In the genomic region with DNA sequence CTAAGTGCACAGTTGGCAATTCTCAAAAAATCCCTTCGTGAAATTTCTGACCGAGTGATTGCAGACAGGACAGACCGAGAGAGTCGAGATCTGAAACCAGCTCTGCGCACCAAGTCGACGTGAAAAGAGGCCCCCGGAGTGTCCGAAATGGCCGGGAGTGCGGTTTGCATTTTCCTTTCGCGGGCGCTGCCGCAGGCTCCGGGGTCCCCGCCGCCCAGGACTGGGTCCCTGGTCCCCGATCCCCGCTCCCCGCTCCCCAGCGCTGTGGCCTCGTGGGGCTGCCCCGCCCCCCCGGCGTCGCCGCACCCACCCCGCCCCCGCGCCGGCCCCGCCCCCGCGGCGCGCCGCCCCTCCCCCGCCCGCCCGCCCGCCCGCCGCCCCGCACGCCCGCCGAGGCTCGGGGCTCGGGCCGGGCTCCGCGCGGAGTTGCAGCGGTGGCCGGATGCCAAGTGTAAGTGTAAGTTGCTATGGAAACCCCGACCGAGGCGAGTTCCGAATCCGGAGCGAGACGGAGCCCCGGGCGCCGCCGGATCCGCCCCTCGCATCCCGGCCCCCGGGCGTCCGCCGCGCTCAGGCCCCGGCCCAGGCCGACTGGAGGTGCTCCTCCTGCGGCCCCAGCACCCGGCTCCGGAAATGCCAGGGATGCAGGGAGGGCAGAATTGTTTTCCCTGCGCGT, we compare ENCODE assay signal across 8 cellular contexts. TPM values are rescaled to one million over a fixed set of nuclear protein-coding genes. Genes with fewer than 3 reads are reported as not detected.
DNase-seq lines count a peak whose midpoint lies in the region; ATAC-seq and TF ChIP-seq lines count a peak whose summit lies in the region.

No MANE protein-coding gene starts in this region.

- no peaks in the 10 kb centered on the region for H3K9me3 ChIP-seq in BLaER1 treated with 17β-estradiol and CSF1 and Interleukin-3, amounts not matched to agents 10 nM and 100 nM (replicated peaks in 1 of 11)
- H3K9me3 ChIP-seq in OCI-LY7 (ENCODE audit: low read length) = no peaks in the 10 kb centered on the region
- no peaks in the 10 kb centered on the region for H3K9me3 ChIP-seq in testis

- H4K20me1 ChIP-seq in BLaER1 treated with 17β-estradiol and CSF1 and Interleukin-3, amounts not matched to agents 10 nM and 100 nM = peaks cover 0 to 51% (median 34%) of the 10 kb centered on the region in 11 experiments; a peak in 18 of 22 replicates
- H4K20me1 ChIP-seq in OCI-LY7 (ENCODE audit: insufficient read depth, low read length) = peaks cover 30% of the 10 kb centered on the region

- intact Hi-C loops in OCI-LY7 (cut with micrococcal nuclease; ENCODE audit: unreplicated experiment) (no loop called here), testis (cut with DNase I; ENCODE audit: low total_unique reads) (no loop called here)

- WGBS in testis, 2 donors = 0 to 1% methylated on average over 9 to 62 of the region's 82 CpGs

- H3K4me2 ChIP-seq in BLaER1 treated with 17β-estradiol and CSF1 and Interleukin-3, amounts not matched to agents 10 nM and 100 nM = peak overlapping the region; percentile 70 to 89 (median 81)
- peak overlapping the region; percentile 98 for H3K4me2 ChIP-seq in OCI-LY7 (ENCODE audit: low read length)

- CTCF ChIA-PET in OCI-LY7 (lab: Charles Lee; ENCODE audit: unreplicated experiment) = no interaction called here

- TF ChIP-seq CTCF in OCI-LY7 (conservative IDR thresholded peaks at IDR 0.05; ENCODE audit: low read length) = no peak
- TF ChIP-seq CTCF in testis (IDR thresholded peaks at IDR 0.05) = no peak

- BruUV-seq in OCI-LY7 (replicated peaks; lab: Mats Ljungman, UMichigan) = no TSS peak

- POLR2A ChIA-PET in OCI-LY7 (lab: Charles Lee) = interaction anchor here (0.6 to 1.3 kb wide), 2 partner anchors 18 to 53 kb away, joined by 3 read pairs; no protein-coding TSS in a partner anchor

- no peaks in the 10 kb centered on the region for H3K9me2 ChIP-seq in OCI-LY7 (ENCODE audit: insufficient read depth, low read length)

- TF ChIP-seq POLR2A in GM19099 (IDR thresholded peaks at IDR 0.05; ENCODE audit: extremely low read depth, insufficient read length, low read depth) (peak; percentile 23), testis (IDR thresholded peaks at IDR 0.05) (no peak)

- H3K27me3 ChIP-seq in BLaER1 treated with 17β-estradiol and CSF1 and Interleukin-3, amounts not matched to agents 10 nM and 100 nM = peaks cover 90 to 98% (median 95%) of the 10 kb centered on the region in 11 experiments
- no peaks in the 10 kb centered on the region for H3K27me3 ChIP-seq in testis

- DNase-seq in OCI-LY7 (ENCODE audit: low spot score) = peak; percentile 37
- peak; percentile 65 for DNase-seq in activated T-helper 1 cell treated with Interleukin-2 at 50 U/mL for 16 hours (ENCODE audit: low read depth)
- DNase-seq in mucosa of gallbladder (ENCODE audit: low spot score) = peak; percentile 68
- peak; percentile 76 for DNase-seq in testis

- peak; percentile 59 for ATAC-seq in HG03175 (IDR thresholded peaks at IDR 0.05; ENCODE audit: unreplicated experiment)
- ATAC-seq in esophagus mucosa = peak; percentile 40

- H2AFZ ChIP-seq in OCI-LY7 (ENCODE audit: low read length) = no peak overlapping the region

- peaks cover 0 to 23% (median 0%) of the 10 kb centered on the region in 10 experiments; a peak in 8 of 20 replicates for H3K4me1 ChIP-seq in BLaER1 treated with 17β-estradiol and CSF1 and Interleukin-3, amounts not matched to agents 10 nM and 100 nM
- H3K4me1 ChIP-seq in OCI-LY7 (ENCODE audit: insufficient read depth, low read length, poor library complexity, severe bottlenecking) = peaks cover 8% of the 10 kb centered on the region
- H3K4me1 ChIP-seq in testis = peaks cover 25% of the 10 kb centered on the region

- H3K36me3 ChIP-seq in BLaER1 treated with 17β-estradiol and CSF1 and Interleukin-3, amounts not matched to agents 10 nM and 100 nM = peaks cover 0 to 31% (median 6%) of the 10 kb centered on the region in 11 experiments; a peak in 9 of 22 replicates
- H3K36me3 ChIP-seq in OCI-LY7 (ENCODE audit: insufficient read depth, low read length) (peaks cover 6% of the 10 kb centered on the region), testis (ENCODE audit: low read depth, missing control alignments) (no peaks in the 10 kb centered on the region)

- no peaks in the 10 kb centered on the region for H3K79me2 ChIP-seq in OCI-LY7 (ENCODE audit: insufficient read depth, low read depth, low read length)

- peak overlapping the region; percentile 64 to 79 (median 76) for H3K4me3 ChIP-seq in BLaER1 treated with 17β-estradiol and CSF1 and Interleukin-3, amounts not matched to agents 10 nM and 100 nM
- peak overlapping the region; percentile 61 for H3K4me3 ChIP-seq in OCI-LY7 (ENCODE audit: low read depth, low read length, poor library complexity, severe bottlenecking)
- H3K4me3 ChIP-seq in testis = peak overlapping the region; percentile 62 to 72

- H3K27ac ChIP-seq in BLaER1 treated with 17β-estradiol and CSF1 and Interleukin-3, amounts not matched to agents 10 nM and 100 nM = peak overlapping the region in 10 of 11 experiments; percentile 54 to 98 (median 95); a peak in 21 of 22 replicates
- H3K27ac ChIP-seq in OCI-LY7 (ENCODE audit: low read depth, low read length, poor library complexity, severe bottlenecking) (no peak overlapping the region), testis (peak overlapping the region; percentile 66 to 79)

- H3K9ac ChIP-seq in BLaER1 treated with 17β-estradiol and CSF1 and Interleukin-3, amounts not matched to agents 10 nM and 100 nM = peak overlapping the region; percentile 67 to 95 (median 92); a peak in 21 of 22 replicates

RNA-seq across cellular contexts. Expression of gene BMI1, which starts 4.5 kb away (rescaled TPM):
- total RNA-seq in OCI-LY7 (2014; rRNA removed; shearing (Covaris generic)) = 5.7 and 7.4 TPM in 2 replicates
- total RNA-seq in OCI-LY7 (2022) (17.8 and 19.4 TPM in 2 replicates), esophagus mucosa (13.0 TPM), mucosa of gallbladder (48.5 TPM), testis (100 to 1,000 TPM; 111 to 120 TPM)
- polyA plus RNA-seq in testis (ENCODE audit: insufficient read depth, low read depth, low replicate concordance) = 56.3 TPM

RNA-seq across cellular contexts. Expression of gene COMMD3, which starts 9.2 kb away (rescaled TPM):
- 24.6 and 30.1 TPM in 2 replicates for total RNA-seq in OCI-LY7 (2014; rRNA removed; shearing (Covaris generic))
- total RNA-seq in OCI-LY7 (2022) (50.8 and 53.0 TPM in 2 replicates), esophagus mucosa (36.5 TPM), mucosa of gallbladder (42.7 TPM), testis (10 to 100 TPM; 40.6 to 42.5 TPM)
- polyA plus RNA-seq in testis (ENCODE audit: insufficient read depth, low read depth, low replicate concordance) = 70.2 TPM

RNA-seq across cellular contexts. Expression of gene SPAG6, which starts 19.9 kb away (rescaled TPM):
- not detected in 2 replicates for total RNA-seq in OCI-LY7 (2014; rRNA removed; shearing (Covaris generic))
- total RNA-seq in OCI-LY7 (2022) (not detected in 2 replicates), esophagus mucosa (not detected), mucosa of gallbladder (0.23 TPM), testis (100 to 1,000 TPM in 1 of 2 donors, 10 to 100 TPM in 1; 77.4 to 103 TPM)
- 258 TPM for polyA plus RNA-seq in testis (ENCODE audit: insufficient read depth, low read depth, low replicate concordance)

Comparison
In these comparisons a context has a peak if more than half of its experiments do, and no peak if none do; other contexts are left out.
1. RNA of gene SPAG6, which starts 19.9 kb away (total RNA-seq): 77.4 to 103 TPM in testis; 0.23 TPM in mucosa of gallbladder (single experiment), not detected in OCI-LY7 and not detected in esophagus mucosa (single experiment); every median in the first group is over 10 times any median in the second.
2. Peak in every context shown above with its lines, with median percentiles within 50 percentile points of each other: H3K4me3 ChIP-seq and DNase-seq.